Comparison of ENCODE assay signal across 10 cellular contexts in the genomic region with DNA sequence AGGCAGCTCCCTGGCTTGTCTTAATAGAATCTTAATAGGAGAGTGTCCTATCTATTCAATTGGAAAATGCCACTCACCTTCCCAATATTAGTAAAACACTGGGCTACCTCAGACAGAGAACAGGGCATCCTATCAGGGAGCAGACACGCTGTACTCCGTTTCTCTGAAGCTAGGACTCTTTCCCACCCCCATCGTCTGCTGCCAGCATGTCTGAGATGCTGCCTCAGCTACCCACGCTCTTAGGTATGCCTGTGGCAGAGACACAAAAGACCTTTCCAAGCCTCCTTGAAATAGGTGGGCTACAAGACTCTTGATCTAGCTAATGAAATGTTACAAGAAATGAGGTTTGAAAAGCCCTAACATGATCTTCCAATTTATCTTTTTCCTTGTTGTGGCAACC. TPM values are rescaled to one million over a fixed set of nuclear protein-coding genes. Genes with fewer than 3 reads are reported as not detected.
"Had no signal": no experiment of that assay in that cellular context is flagged by ENCODE, and none has a peak within 500 bp of the region (broad histone marks: within the 10 kb centered on the region; RNA-seq: fewer than 3 reads in every experiment).

No MANE protein-coding gene starts in this region.

- DNase-seq: GM23248, GOT3, H7, H9, HCEC 1CT, HFFc6 had no signal

- H3K4me3 Mint-ChIP-seq: GM23338, H9, HFFc6 had no signal

- H3K27ac Mint-ChIP-seq: GM23338, H9, HFFc6 had no signal

- H3K9me3 Mint-ChIP-seq: GM23338, H9, HFFc6 had no signal

- H3K4me1 Mint-ChIP-seq: GM23338, H9 had no signal

- ATAC-seq: GM23338, HCT116 had no signal

RNA-seq across cellular contexts. Expression of a gene that starts 2.5 kb away (rescaled TPM):
- total RNA-seq: GM23248, GM23338, H1, H4, H7, H9, HFFc6 had no signal

RNA-seq across cellular contexts. Expression of a gene that starts 13.5 kb away (rescaled TPM):
- total RNA-seq: GM23248, H1, H4, H7, H9, HFFc6 had no signal

RNA-seq across cellular contexts. Expression of a gene that starts 17.0 kb away (rescaled TPM):
- total RNA-seq: GM23248, GM23338, H1, H4, H7, H9, HFFc6 had no signal

RNA-seq across cellular contexts. Expression of a gene that starts 33.5 kb away (rescaled TPM):
- total RNA-seq: GM23248, HFFc6 had no signal

RNA-seq across cellular contexts. Expression of a gene that starts 54.2 kb away (rescaled TPM):
- total RNA-seq: GM23248, GM23338, H1, H4, H7, H9, HFFc6 had no signal
